15 cellular contexts compared by ENCODE assay signal in genomic region chr20:41394931-41395668, GRCh38. TPM values are rescaled to one million over a fixed set of nuclear protein-coding genes. Genes with fewer than 3 reads are reported as not detected.
"Had no signal": no experiment of that assay in that cellular context is flagged by ENCODE, and none has a peak within 500 bp of the region (broad histone marks: within the 10 kb centered on the region; RNA-seq: fewer than 3 reads in every experiment).

No MANE protein-coding gene starts in this region.

- DNase-seq: activated CD4-positive, alpha-beta T cell treated with anti-CD3 and anti-CD28 coated beads, Interleukin-2, amount 10 ng/mL, durations not matched to agents 7 days and 5 days; activated CD4-positive, CD25-positive, alpha-beta regulatory T cell; activated CD8-positive, alpha-beta memory T cell treated with anti-CD3 and anti-CD28 coated beads for 24 hours; activated naive CD4-positive, alpha-beta T cell treated with anti-CD3 and anti-CD28 coated beads, Interleukin-2, amount 10 ng/mL, durations not matched to agents 7 days and 5 days; activated T-cell treated with anti-CD3 and anti-CD28 coated beads for 4 hours; cortex of kidney; effector memory CD4-positive, alpha-beta T cell; kidney glomerular epithelial cell; natural killer cell; T-helper 17 cell had no signal

- H3K27me3 Mint-ChIP-seq: activated T-helper 17 cell treated with anti-CD3 and anti-CD28 coated beads, Interleukin-2, amount 50 U/mL, for 72 hours; central memory CD8-positive, alpha-beta T cell; T-helper 17 cell had no signal

- H3K4me3 Mint-ChIP-seq: activated CD4-positive, alpha-beta T cell treated with anti-CD3 and anti-CD28 coated beads, Interleukin-2, amount 10 ng/mL, durations not matched to agents 7 days and 5 days; activated naive CD4-positive, alpha-beta T cell treated with anti-CD3 and anti-CD28 coated beads, Interleukin-2, amount 10 ng/mL, durations not matched to agents 7 days and 5 days; activated T-helper 17 cell treated with anti-CD3 and anti-CD28 coated beads, Interleukin-2, amount 50 U/mL, for 72 hours; central memory CD8-positive, alpha-beta T cell; natural killer cell; T-helper 17 cell had no signal

- ATAC-seq: activated T-helper 17 cell treated with anti-CD3 and anti-CD28 coated beads, Interleukin-2, amount 50 U/mL, for 72 hours; natural killer cell; T-helper 17 cell had no signal

- H3K9me3 Mint-ChIP-seq: activated CD4-positive, alpha-beta T cell treated with anti-CD3 and anti-CD28 coated beads, Interleukin-2, amount 10 ng/mL, durations not matched to agents 7 days and 5 days; activated naive CD4-positive, alpha-beta T cell treated with anti-CD3 and anti-CD28 coated beads, Interleukin-2, amount 10 ng/mL, durations not matched to agents 7 days and 5 days; activated T-helper 17 cell treated with anti-CD3 and anti-CD28 coated beads, Interleukin-2, amount 50 U/mL, for 72 hours; central memory CD8-positive, alpha-beta T cell; natural killer cell had no signal

- H3K4me1 Mint-ChIP-seq: activated CD4-positive, alpha-beta T cell treated with anti-CD3 and anti-CD28 coated beads, Interleukin-2, amount 10 ng/mL, durations not matched to agents 7 days and 5 days; activated naive CD4-positive, alpha-beta T cell treated with anti-CD3 and anti-CD28 coated beads, Interleukin-2, amount 10 ng/mL, durations not matched to agents 7 days and 5 days; activated T-helper 17 cell treated with anti-CD3 and anti-CD28 coated beads, Interleukin-2, amount 50 U/mL, for 72 hours; natural killer cell; T-helper 17 cell had no signal

- H3K27ac Mint-ChIP-seq: activated CD4-positive, alpha-beta T cell treated with anti-CD3 and anti-CD28 coated beads, Interleukin-2, amount 10 ng/mL, durations not matched to agents 7 days and 5 days; activated naive CD4-positive, alpha-beta T cell treated with anti-CD3 and anti-CD28 coated beads, Interleukin-2, amount 10 ng/mL, durations not matched to agents 7 days and 5 days; activated T-helper 17 cell treated with anti-CD3 and anti-CD28 coated beads, Interleukin-2, amount 50 U/mL, for 72 hours; natural killer cell; T-helper 17 cell had no signal

- H3K36me3 Mint-ChIP-seq: activated naive CD4-positive, alpha-beta T cell treated with anti-CD3 and anti-CD28 coated beads, Interleukin-2, amount 10 ng/mL, durations not matched to agents 7 days and 5 days; natural killer cell had no signal

- H3K27ac ChIP-seq: epithelial cell of prostate had no signal

- H3K4me3 ChIP-seq: smooth muscle cell had no signal

RNA-seq across cellular contexts. Expression of gene EMILIN3, which starts 28.5 kb away (rescaled TPM):
- total RNA-seq: activated CD4-positive, alpha-beta T cell treated with anti-CD3 and anti-CD28 coated beads, Interleukin-2, amount 10 ng/mL, durations not matched to agents 7 days and 5 days; activated T-helper 17 cell treated with anti-CD3 and anti-CD28 coated beads, Interleukin-2, amount 50 U/mL, for 72 hours; natural killer cell; subcutaneous adipose tissue; T-helper 17 cell had no signal
